8 cellular contexts compared by ENCODE assay signal in the genomic region with DNA sequence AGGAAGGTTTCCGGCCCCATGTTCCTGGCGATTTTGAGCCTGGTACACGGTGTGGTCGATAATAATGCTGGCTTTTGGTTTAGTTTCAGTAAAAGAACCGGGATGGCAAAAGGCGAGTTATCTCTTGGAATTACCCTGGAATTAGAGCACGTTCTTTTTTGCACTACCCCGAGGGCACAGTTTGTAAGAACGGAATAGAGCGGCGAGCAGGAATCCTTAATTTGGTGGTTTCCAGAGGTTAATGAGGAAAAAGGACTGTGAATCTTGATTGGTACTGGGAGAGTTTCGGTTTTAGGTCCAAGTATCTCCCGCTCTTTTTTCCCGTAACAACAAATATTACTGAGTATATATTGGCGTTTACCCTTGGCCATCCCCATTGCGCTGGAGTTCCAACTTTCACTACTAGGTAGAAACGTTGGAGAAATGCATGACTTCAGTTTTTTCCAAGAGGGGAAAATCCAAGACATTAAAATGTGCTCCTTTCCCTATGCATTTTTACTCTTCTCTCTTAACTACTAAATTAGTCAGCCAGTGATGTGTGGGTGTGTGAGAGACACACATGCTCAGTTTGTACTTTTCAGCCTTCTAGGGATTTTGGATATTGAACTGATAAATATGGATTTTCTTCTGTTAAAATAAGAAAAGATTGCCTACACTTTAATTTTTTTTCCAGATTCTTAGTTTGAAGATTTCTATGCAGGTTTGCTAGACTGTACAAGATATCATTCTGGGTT.
A peak's percentile ranks its signal among the peaks of the same experiment; 100 is the strongest.
DNase-seq lines count a peak whose midpoint lies in the region; ATAC-seq and TF ChIP-seq lines count a peak whose summit lies in the region.

No MANE protein-coding gene starts in this region.

- no peak for TF ChIP-seq POLR2A in esophagus squamous epithelium (IDR thresholded peaks at IDR 0.05)

- peak in 1 of 2 donors; percentile 27 for DNase-seq in cardiac muscle cell (ENCODE audit: low read depth in 1 of 2, low spot score in 1 of 2)
- no peak for DNase-seq in Right ventricle myocardium inferior (ENCODE audit: missing footprints)
- DNase-seq in esophagus squamous epithelium (lab: John Stamatoyannopoulos, UW), result no peak
- DNase-seq in stimulated activated CD4-positive, alpha-beta T cell treated with anti-CD3 and anti-CD28 coated beads, Interleukin-4, amount 100 ng/mL, for 24 hours, result no peak
- DNase-seq in UCSD-AML1 (lab: John Stamatoyannopoulos, UW; ENCODE audit: unreplicated experiment), result no peak

- WGBS in esophagus squamous epithelium, 2 donors, result 2% methylated on average over 13 to 15 of the region's 17 CpGs

- H3K4me1 ChIP-seq in cardiac muscle cell (ENCODE audit: low read depth) (peaks cover 9% of the 10 kb centered on the region), esophagus squamous epithelium (peaks cover 0 to 7% (median 4%) of the 10 kb centered on the region in 3 donors), neuron (ENCODE audit: insufficient read depth, low read length) (peaks cover 14% of the 10 kb centered on the region)

- no peaks in the 10 kb centered on the region for H3K36me3 ChIP-seq in cardiac muscle cell
- H3K36me3 ChIP-seq in esophagus squamous epithelium, result no peaks in the 10 kb centered on the region
- H3K36me3 ChIP-seq in neuron (ENCODE audit: insufficient read depth, low read length), result no peaks in the 10 kb centered on the region

- H3K27me3 ChIP-seq in cardiac muscle cell (no peaks in the 10 kb centered on the region), esophagus squamous epithelium (no peaks in the 10 kb centered on the region), neuron (ENCODE audit: insufficient read depth, low read length) (no peaks in the 10 kb centered on the region)

- H3K4me3 ChIP-seq in cardiac muscle cell, result peak overlapping the region; percentile 95
- peak overlapping the region; percentile 63 to 96 (median 74) for H3K4me3 ChIP-seq in esophagus squamous epithelium
- peak overlapping the region; percentile 81 for H3K4me3 ChIP-seq in neuron (ENCODE audit: low read length)

- TF ChIP-seq CTCF in cardiac muscle cell (IDR thresholded peaks at IDR 0.05; ENCODE audit: low read depth, low read length) (no peak), esophagus squamous epithelium (IDR thresholded peaks at IDR 0.05) (no peak)

- ATAC-seq in Right ventricle myocardium inferior (no peak), SK-N-SH treated with all-trans-retinoic acid at 6 μM for 48 hours (peak; percentile 37), HG02981 (IDR thresholded peaks at IDR 0.05; ENCODE audit: unreplicated experiment) (no peak)

- peak overlapping the region; percentile 93 for H2AFZ ChIP-seq in neuron (ENCODE audit: low read depth, low read length)

- peak overlapping the region; percentile 97 for H3K27ac ChIP-seq in cardiac muscle cell
- H3K27ac ChIP-seq in esophagus squamous epithelium, result peak overlapping the region; percentile 89 to 97 (median 94)

- H3K9me3 ChIP-seq in cardiac muscle cell (ENCODE audit: low read depth), result no peaks in the 10 kb centered on the region
- H3K9me3 ChIP-seq in esophagus squamous epithelium, result no peaks in the 10 kb centered on the region
- H3K9me3 ChIP-seq in neuron (ENCODE audit: low read length), result peaks cover 6% of the 10 kb centered on the region

- intact Hi-C loops in Right ventricle myocardium inferior (cut with DNase I) (loop anchor here (5.0 kb wide), 2 partner anchors 49 to 64 kb away; a partner anchor contains a TSS), esophagus squamous epithelium (cut with DNase I) (no loop called here)

TF ChIP-seq in SK-N-SH treated with all-trans-retinoic acid at 6 μM for 48 hours, 23 proteins besides CTCF, POLR2A, EP300 and RAD21:
- 0 out of 2 replicates have a peak, but pooled peaks have one; percentile 72 for TF ChIP-seq CSDC2 (CRISPR knock-in tag; IDR thresholded peaks at IDR 0.05)
- TF ChIP-seq ZNF8 (CRISPR knock-in tag; IDR thresholded peaks at IDR 0.05), result no peak
- no peak for TF ChIP-seq ZNF70 (CRISPR knock-in tag; IDR thresholded peaks at IDR 0.05)
TF ChIP-seq in SK-N-SH treated with all-trans-retinoic acid at 6 μM for 48 hours: peak in this region for 1.
